1 cellular context compared by ENCODE assay signal in genomic region chr4:46931981-46932380, GRCh38.
A peak's percentile ranks its signal among the peaks of the same experiment; 100 is the strongest.
TF ChIP-seq lines count a peak whose summit lies in the region.

No MANE protein-coding gene starts in this region.

TF ChIP-seq in GM12878, 131 proteins besides CTCF, POLR2A, EP300 and RAD21 (continued from another document):
- TF ChIP-seq IRF5 (IDR thresholded peaks at IDR 0.05; ENCODE audit: borderline replicate concordance) (no peak), CEBPB (IDR thresholded peaks at IDR 0.05; ENCODE audit: borderline replicate concordance in 1 of 2, low read depth in 2 of 2, low read length in 2 of 2) (no peak), USF2 (IDR thresholded peaks at IDR 0.05; ENCODE audit: borderline replicate concordance, low read depth, low read length) (no peak), FOXM1 (IDR thresholded peaks at IDR 0.05; ENCODE audit: low read depth, low read length) (no peak), SMC3 (IDR thresholded peaks at IDR 0.05; ENCODE audit: borderline replicate concordance, low read length) (peak; percentile 65), ESRRA (IDR thresholded peaks at IDR 0.05; ENCODE audit: low read length) (no peak), RB1 (IDR thresholded peaks at IDR 0.05; ENCODE audit: borderline replicate concordance) (peak; percentile 27; the same call in 1 of the 2 replicates), TCF3 (IDR thresholded peaks at IDR 0.05; ENCODE audit: borderline replicate concordance, insufficient read depth, low read depth, low read length) (no peak)
